ENCODE assay signal across 1 cellular context in the genomic region with DNA sequence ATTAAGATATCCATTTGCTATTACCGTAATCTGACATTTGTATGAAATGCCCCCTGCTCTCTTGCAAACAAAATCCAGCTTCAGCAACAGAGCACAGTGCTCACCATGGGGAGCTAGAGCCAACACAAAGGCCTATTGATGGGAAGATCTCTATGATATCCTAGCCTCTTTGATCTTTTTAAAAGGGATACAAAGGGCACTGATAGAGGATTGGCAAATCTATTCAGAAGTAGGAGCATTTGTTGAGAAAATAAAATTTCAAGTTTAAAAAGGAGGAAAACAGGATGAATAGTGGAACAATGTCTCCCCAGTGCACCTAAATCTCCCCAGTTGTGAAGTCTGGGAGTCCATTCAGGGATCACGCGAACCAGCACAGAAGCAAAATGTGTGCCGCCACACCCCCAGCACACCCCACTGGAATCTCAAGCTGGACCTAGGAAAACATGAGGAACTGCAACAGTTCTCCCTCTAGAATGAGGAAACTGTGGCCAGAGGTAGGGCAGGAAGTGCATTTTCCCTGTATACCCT.
TF ChIP-seq lines count a peak whose summit lies in the region.

No MANE protein-coding gene starts in this region.

TF ChIP-seq in endothelial cell of umbilical vein, 7 proteins besides CTCF, POLR2A, EP300 and RAD21:
- no peak for TF ChIP-seq FOS (IDR thresholded peaks at IDR 0.05; ENCODE audit: borderline replicate concordance, insufficient read depth, low read length)
- no peak for TF ChIP-seq EZH2 (IDR thresholded peaks at IDR 0.05; ENCODE audit: borderline replicate concordance, low read depth, low read length, severe bottlenecking)
- no peak for TF ChIP-seq GATA2 (IDR thresholded peaks at IDR 0.05; ENCODE audit: insufficient read depth, insufficient read length, low read depth, low read length)
- TF ChIP-seq MYC (IDR thresholded peaks at IDR 0.05; ENCODE audit: low read depth, low read length), result no peak
- no peak for TF ChIP-seq POLR2AphosphoS5 (IDR thresholded peaks at IDR 0.05; ENCODE audit: insufficient read depth, low read depth, low read length)
- no peak for TF ChIP-seq JUN (IDR thresholded peaks at IDR 0.05; ENCODE audit: borderline replicate concordance, insufficient read depth, insufficient read length, low read depth)
- TF ChIP-seq, protein P1, sequence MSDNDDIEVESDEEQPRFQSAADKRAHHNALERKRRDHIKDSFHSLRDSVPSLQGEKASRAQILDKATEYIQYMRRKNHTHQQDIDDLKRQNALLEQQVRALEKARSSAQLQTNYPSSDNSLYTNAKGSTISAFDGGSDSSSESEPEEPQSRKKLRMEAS (IDR thresholded peaks at IDR 0.05; ENCODE audit: insufficient read depth, insufficient read length), result no peak
